1 cellular context compared by ENCODE assay signal in the genomic region with DNA sequence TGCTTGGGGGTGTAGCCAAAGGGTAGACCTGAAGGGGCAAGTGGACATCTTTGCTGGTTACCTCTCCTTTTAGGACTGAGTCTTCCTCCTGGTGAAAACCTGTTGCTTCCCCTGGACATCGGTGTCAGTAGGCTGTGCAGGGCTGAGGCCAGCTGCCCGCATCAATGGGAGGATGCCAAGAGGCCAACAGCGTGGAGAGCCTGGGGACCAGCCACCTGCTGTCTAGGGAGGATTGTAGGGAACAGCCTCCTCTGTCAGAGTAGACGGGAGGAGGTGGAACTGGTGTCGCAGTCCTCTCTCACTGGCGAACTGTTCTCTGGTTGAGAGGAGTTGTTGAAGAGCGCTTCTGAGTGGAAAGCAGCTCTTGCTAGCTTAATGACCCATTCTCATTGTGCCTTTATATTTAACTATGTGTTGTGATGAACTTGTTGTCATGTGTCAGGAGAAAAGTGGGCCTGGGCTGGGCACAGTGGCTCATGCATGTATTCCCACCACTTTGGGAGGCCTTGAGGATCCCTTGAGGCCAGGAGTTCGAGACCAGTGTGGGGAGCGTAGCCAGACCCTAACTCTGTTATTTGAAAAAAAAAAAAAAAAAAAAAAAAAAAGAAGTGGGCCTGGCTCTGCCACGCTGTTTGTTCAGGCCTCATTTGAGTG.
TF ChIP-seq lines count a peak whose summit lies in the region.

No MANE protein-coding gene starts in this region.

TF ChIP-seq in H1, 55 proteins besides CTCF, POLR2A, EP300 and RAD21:
- TF ChIP-seq BCL11A (IDR thresholded peaks at IDR 0.05; ENCODE audit: low read depth in 2 of 2, low read length in 2 of 2) (no peak), TEAD4 (IDR thresholded peaks at IDR 0.05; ENCODE audit: low read depth, low read length) (no peak), BRCA1 (IDR thresholded peaks at IDR 0.05; ENCODE audit: low read depth, low read length) (no peak), EGR1 (IDR thresholded peaks at IDR 0.05; ENCODE audit: borderline replicate concordance, low read depth, low read length) (no peak), MAFK (IDR thresholded peaks at IDR 0.05; ENCODE audit: low read depth, low read length) (no peak), SIRT6 (IDR thresholded peaks at IDR 0.05; ENCODE audit: low read length) (no peak), NRF1 (IDR thresholded peaks at IDR 0.05; ENCODE audit: low read depth, low read length) (no peak), SP2 (IDR thresholded peaks at IDR 0.05; ENCODE audit: low read length) (no peak), TBP (IDR thresholded peaks at IDR 0.05; ENCODE audit: low read depth, low read length) (no peak), BACH1 (IDR thresholded peaks at IDR 0.05; ENCODE audit: low read length) (no peak), RNF2 (IDR thresholded peaks at IDR 0.05; ENCODE audit: borderline replicate concordance, low read depth, low read length, missing control alignments, poor library complexity, severe bottlenecking) (no peak), GABPA (IDR thresholded peaks at IDR 0.05; ENCODE audit: borderline replicate concordance, insufficient read depth, low read length) (no peak), SRF (IDR thresholded peaks at IDR 0.05; ENCODE audit: low read depth, low read length) (no peak), TAF7 (optimal IDR thresholded peaks at IDR 0.05; ENCODE audit: borderline replicate concordance, low read depth, low read length) (no peak), RXRA (IDR thresholded peaks at IDR 0.05; ENCODE audit: insufficient read depth, low read depth, low read length) (no peak)
- TF ChIP-seq, protein P1, sequence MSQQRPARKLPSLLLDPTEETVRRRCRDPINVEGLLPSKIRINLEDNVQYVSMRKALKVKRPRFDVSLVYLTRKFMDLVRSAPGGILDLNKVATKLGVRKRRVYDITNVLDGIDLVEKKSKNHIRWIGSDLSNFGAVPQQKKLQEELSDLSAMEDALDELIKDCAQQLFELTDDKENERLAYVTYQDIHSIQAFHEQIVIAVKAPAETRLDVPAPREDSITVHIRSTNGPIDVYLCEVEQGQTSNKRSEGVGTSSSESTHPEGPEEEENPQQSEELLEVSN (IDR thresholded peaks at IDR 0.05): no peak
- TF ChIP-seq, protein P2, sequence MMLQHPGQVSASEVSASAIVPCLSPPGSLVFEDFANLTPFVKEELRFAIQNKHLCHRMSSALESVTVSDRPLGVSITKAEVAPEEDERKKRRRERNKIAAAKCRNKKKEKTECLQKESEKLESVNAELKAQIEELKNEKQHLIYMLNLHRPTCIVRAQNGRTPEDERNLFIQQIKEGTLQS (IDR thresholded peaks at IDR 0.05; ENCODE audit: insufficient read depth, low read depth, low read length): no peak
